ENCODE assay signal across 23 cellular contexts in the genomic region with DNA sequence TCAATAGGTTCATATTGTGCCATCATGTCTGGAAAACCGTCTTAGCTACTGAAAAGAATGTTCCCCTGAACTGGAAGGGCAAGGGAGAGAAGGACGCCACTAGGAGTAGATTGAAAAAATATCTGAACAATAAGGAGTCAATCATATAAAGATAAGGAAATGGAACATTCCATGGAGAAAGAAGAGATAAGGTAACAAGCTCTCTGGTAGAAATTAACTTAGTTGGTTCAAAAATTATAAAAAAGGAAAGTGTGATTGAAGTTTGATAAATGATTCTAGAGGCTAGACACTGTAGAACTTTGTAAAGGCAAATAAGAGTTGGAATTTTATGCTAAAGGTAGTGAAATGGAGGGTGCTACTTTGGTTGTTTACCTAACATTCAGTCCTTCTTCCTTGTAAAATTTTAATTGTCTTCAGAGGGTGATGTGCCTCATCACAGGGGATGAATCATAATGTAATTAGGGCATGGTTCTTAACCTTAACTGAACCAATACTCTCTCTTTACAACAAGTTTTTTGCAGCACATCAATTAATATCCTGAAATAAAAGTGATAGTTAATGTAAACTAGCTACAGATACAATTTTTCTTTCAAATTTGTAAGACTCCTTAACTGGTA.
A peak's percentile ranks its signal among the peaks of the same experiment; 100 is the strongest.
DNase-seq lines count a peak whose midpoint lies in the region; ATAC-seq and TF ChIP-seq lines count a peak whose summit lies in the region.
"Had no signal": no experiment of that assay in that cellular context is flagged by ENCODE, and none has a peak within 500 bp of the region (broad histone marks: within the 10 kb centered on the region; RNA-seq: fewer than 3 reads in every experiment).

No MANE protein-coding gene starts in this region.

- H3K36me3 ChIP-seq in testis (ENCODE audit: low read depth, missing control alignments), result no peaks in the 10 kb centered on the region
- no peaks in the 10 kb centered on the region for H3K36me3 ChIP-seq in neural progenitor cell
- H3K36me3 ChIP-seq in lower lobe of right lung, result no peaks in the 10 kb centered on the region
- H3K36me3 ChIP-seq: BE2C, BLaER1 had no signal

- H3K4me1 ChIP-seq in testis, result peaks cover 6% of the 10 kb centered on the region
- peaks cover 3% of the 10 kb centered on the region for H3K4me1 ChIP-seq in neural progenitor cell
- peaks cover 15% of the 10 kb centered on the region for H3K4me1 ChIP-seq in lower lobe of right lung
- H3K4me1 ChIP-seq: BE2C had no signal

- H3K4me3 ChIP-seq in testis (no peak overlapping the region), neural progenitor cell (no peak overlapping the region), lower lobe of right lung (no peak overlapping the region)
- H3K4me3 ChIP-seq: BLaER1, GM12878 had no signal

- H3K27ac ChIP-seq in testis, result peak overlapping the region; percentile 25 to 62
- no peak overlapping the region for H3K27ac ChIP-seq in neural progenitor cell
- H3K27ac ChIP-seq in lower lobe of right lung, result no peak overlapping the region
- H3K27ac ChIP-seq: BLaER1 had no signal

- no peaks in the 10 kb centered on the region for H4K20me1 ChIP-seq in neural progenitor cell (ENCODE audit: low read depth)
- H4K20me1 ChIP-seq: BLaER1 had no signal

- H3K27me3 ChIP-seq in testis (no peaks in the 10 kb centered on the region), neural progenitor cell (peaks cover 17% of the 10 kb centered on the region), lower lobe of right lung (ENCODE audit: low read depth) (peaks cover 43% of the 10 kb centered on the region)

- no peak overlapping the region for H2AFZ ChIP-seq in neural progenitor cell (replicated peaks)

- H3K4me3 Mint-ChIP-seq in neural progenitor cell, result no peak overlapping the region
- H3K4me3 Mint-ChIP-seq: CD4-positive, alpha-beta memory T cell; CD4-positive, CD25-positive, alpha-beta regulatory T cell; CD8-positive, alpha-beta memory T cell had no signal

- H3K9ac ChIP-seq in neural progenitor cell, result no peak overlapping the region
- H3K9ac ChIP-seq: BLaER1 had no signal

- peaks cover 8% of the 10 kb centered on the region for H3F3A ChIP-seq in neural progenitor cell (ENCODE audit: low read depth)

- ATAC-seq in lower lobe of right lung, result no peak
- ATAC-seq: GM12878 had no signal

- peaks cover 9% of the 10 kb centered on the region for H3K9me3 Mint-ChIP-seq in neural progenitor cell

- H3K36me3 Mint-ChIP-seq in neural progenitor cell, result peaks cover 6% of the 10 kb centered on the region
- H3K36me3 Mint-ChIP-seq: CD4-positive, CD25-positive, alpha-beta regulatory T cell had no signal

- no peaks in the 10 kb centered on the region for H3K79me2 ChIP-seq in neural progenitor cell (ENCODE audit: low read depth)

- H3K4me2 ChIP-seq in neural progenitor cell, result no peak overlapping the region
- H3K4me2 ChIP-seq: BLaER1 had no signal

- peaks cover 23% of the 10 kb centered on the region for H3K4me1 Mint-ChIP-seq in neural progenitor cell

- peaks cover 25% of the 10 kb centered on the region for H3K27me3 Mint-ChIP-seq in neural progenitor cell (ENCODE audit: insufficient read depth, low read depth)

- no peak overlapping the region for H3K27ac Mint-ChIP-seq in neural progenitor cell
- H3K27ac Mint-ChIP-seq: CD14-positive monocyte; CD4-positive, alpha-beta memory T cell; CD8-positive, alpha-beta memory T cell had no signal

- intact Hi-C loops in testis (cut with DNase I; ENCODE audit: low total_unique reads) (no loop called here), lower lobe of right lung (cut with DNase I) (no loop called here)

- TF ChIP-seq CTCF in testis (IDR thresholded peaks at IDR 0.05), result no peak
- TF ChIP-seq CTCF in neural progenitor cell (IDR thresholded peaks at IDR 0.05), result no peak
- TF ChIP-seq CTCF in lower lobe of right lung (IDR thresholded peaks at IDR 0.05), result no peak

- H3K9me3 ChIP-seq in testis, result no peaks in the 10 kb centered on the region
- H3K9me3 ChIP-seq in neural progenitor cell (ENCODE audit: low read depth), result no peaks in the 10 kb centered on the region
- H3K9me3 ChIP-seq in lower lobe of right lung, result no peaks in the 10 kb centered on the region
- H3K9me3 ChIP-seq: BE2C, BLaER1 had no signal

- 42 to 58% methylated on average over 2 of the region's 2 CpGs for WGBS in testis, 2 donors

- no peak for TF ChIP-seq POLR2A in testis (IDR thresholded peaks at IDR 0.05)

- DNase-seq in LoVo (ENCODE audit: low spot score) (peak; percentile 25), testis (no peak), hepatic stellate cell (ENCODE audit: low spot score) (no peak), neural progenitor cell (ENCODE audit: low spot score) (no peak), lower lobe of right lung (no peak)
- DNase-seq: 8988T; ACHN; BE2C; C1 segment of cervical spinal cord; CD4-positive, alpha-beta memory T cell; CD4-positive, CD25-positive, alpha-beta regulatory T cell; CD8-positive, alpha-beta memory T cell; COR-L47; DMS 273 treated with DMSO at 0.1 percent for 48 hours; DMS153; DMS53; DMS79; DND-41; EL; GDM1 had no signal

Comparison
In these comparisons a context has a peak if more than half of its experiments do, and no peak if none do; other contexts are left out.
1. H3K27ac ChIP-seq: peak in testis (2 of 2); none in neural progenitor cell (single experiment) and lower lobe of right lung (single experiment).